16 cellular contexts compared by ENCODE assay signal in the genomic region with DNA sequence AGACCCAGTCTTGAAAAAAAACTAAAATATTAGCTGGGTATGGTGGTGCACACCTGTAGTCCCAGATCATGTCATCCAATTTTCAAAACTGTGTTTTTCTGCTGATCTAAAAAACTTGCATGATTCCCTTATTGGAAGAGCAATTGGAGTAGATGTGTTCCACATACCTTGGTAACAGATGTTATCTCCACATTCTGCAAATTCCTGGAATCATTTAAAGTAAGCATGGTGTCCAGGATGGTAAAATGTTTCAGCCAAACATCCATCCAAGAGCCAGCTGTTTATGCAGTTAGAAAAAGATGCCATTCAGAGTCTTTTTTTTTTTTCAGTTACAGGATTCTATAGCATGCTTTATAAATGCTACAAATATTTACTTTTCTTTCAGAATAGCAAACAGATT.
DNase-seq lines count a peak whose midpoint lies in the region; ATAC-seq, FAIRE-seq and TF ChIP-seq lines count a peak whose summit lies in the region.
"Had no signal": no experiment of that assay in that cellular context is flagged by ENCODE, and none has a peak within 500 bp of the region (broad histone marks: within the 10 kb centered on the region; RNA-seq: fewer than 3 reads in every experiment).

No MANE protein-coding gene starts in this region.

- DNase-seq in ELR (ENCODE audit: low read depth) (peak; percentile 6), astrocyte (ENCODE audit: low read depth) (peak; percentile 20), urothelium cell line (ENCODE audit: low spot score) (peak; percentile 23), DMS 273 treated with DMSO at 0.1 percent for 48 hours (lab: John Stamatoyannopoulos, UW) (no peak)
- DNase-seq in CD4-positive, alpha-beta memory T cell = no peak
- DNase-seq: CD8-positive, alpha-beta T cell; DND-41; NCI-H1048; NCI-H1436 treated with DMSO at 0.1 percent for 48 hours; NCI-H2029 treated with DMSO at 0.1 percent for 48 hours; T-helper 1 cell had no signal

- no peak overlapping the region for H3K27ac ChIP-seq in astrocyte (ENCODE audit: low read depth, low read length)
- no peak overlapping the region for H3K27ac ChIP-seq in CD4-positive, alpha-beta memory T cell (ENCODE audit: low read depth, low read length)
- H3K27ac ChIP-seq: HL-60 had no signal

- no peak for TF ChIP-seq RAD21 in Ishikawa (IDR thresholded peaks at IDR 0.05; ENCODE audit: low read depth)

- peak; percentile 59 for FAIRE-seq in astrocyte (lab: Jason Lieb, UNC)
- no peak for FAIRE-seq in urothelium cell line (lab: Jason Lieb, UNC)
- FAIRE-seq: HTR-8/SVneo, K562 had no signal

- no peaks in the 10 kb centered on the region for H4K20me1 ChIP-seq in astrocyte (ENCODE audit: insufficient read depth, low read length)

- no peak for TF ChIP-seq EP300 in Ishikawa (IDR thresholded peaks at IDR 0.05; ENCODE audit: borderline replicate concordance)

- no peak overlapping the region for H3K27ac Mint-ChIP-seq in astrocyte (ENCODE audit: unreplicated experiment)
- H3K27ac Mint-ChIP-seq in CD4-positive, alpha-beta memory T cell = no peak overlapping the region
- H3K27ac Mint-ChIP-seq: CD8-positive, alpha-beta T cell had no signal

- no peaks in the 10 kb centered on the region for H3K27me3 ChIP-seq in astrocyte (ENCODE audit: insufficient read depth, low read length)
- H3K27me3 ChIP-seq in CD4-positive, alpha-beta memory T cell (ENCODE audit: insufficient read depth, low read length) = no peaks in the 10 kb centered on the region

- H3K4me3 Mint-ChIP-seq in astrocyte (ENCODE audit: unreplicated experiment) = no peak overlapping the region
- H3K4me3 Mint-ChIP-seq in CD4-positive, alpha-beta memory T cell = no peak overlapping the region
- H3K4me3 Mint-ChIP-seq: CD8-positive, alpha-beta T cell had no signal

- no peaks in the 10 kb centered on the region for H3K4me1 Mint-ChIP-seq in astrocyte (ENCODE audit: low read depth, unreplicated experiment)
- no peaks in the 10 kb centered on the region for H3K4me1 Mint-ChIP-seq in CD4-positive, alpha-beta memory T cell

- peaks cover 2% of the 10 kb centered on the region for H3K9me3 ChIP-seq in astrocyte (ENCODE audit: insufficient read depth, low read depth, low read length)
- no peaks in the 10 kb centered on the region for H3K9me3 ChIP-seq in CD4-positive, alpha-beta memory T cell (ENCODE audit: control insufficient read depth in 1 of 2, low read length in 2 of 2)

- H3K4me2 ChIP-seq in astrocyte (ENCODE audit: low read length) = no peak overlapping the region

- H3K4me1 ChIP-seq in astrocyte (ENCODE audit: insufficient read depth, low read length) = no peaks in the 10 kb centered on the region
- H3K4me1 ChIP-seq in CD4-positive, alpha-beta memory T cell (ENCODE audit: insufficient read depth, low read length) = no peaks in the 10 kb centered on the region

- H3K9me3 Mint-ChIP-seq in astrocyte (ENCODE audit: unreplicated experiment) = peaks cover 5% of the 10 kb centered on the region
- peaks cover 0 to 18% (median 12%) of the 10 kb centered on the region in 8 donors for H3K9me3 Mint-ChIP-seq in CD4-positive, alpha-beta memory T cell

- POLR2A ChIA-PET in CD4-positive, alpha-beta memory T cell (lab: Charles Lee; ENCODE audit: partially characterized antibody) = no interaction called here

- no peaks in the 10 kb centered on the region for H3K36me3 ChIP-seq in astrocyte (ENCODE audit: insufficient read depth, low read length)
- H3K36me3 ChIP-seq in CD4-positive, alpha-beta memory T cell (ENCODE audit: insufficient read depth, low read length) = no peaks in the 10 kb centered on the region

- no peak overlapping the region for H2AFZ ChIP-seq in astrocyte (ENCODE audit: low read depth, low read length)

- intact Hi-C loops in CD4-positive, alpha-beta memory T cell (cut with micrococcal nuclease) = no loop called here

- H3K27me3 Mint-ChIP-seq in astrocyte (ENCODE audit: low read depth, unreplicated experiment) = no peaks in the 10 kb centered on the region
- no peaks in the 10 kb centered on the region for H3K27me3 Mint-ChIP-seq in CD4-positive, alpha-beta memory T cell

- TF ChIP-seq CTCF in astrocyte (IDR thresholded peaks at IDR 0.05; ENCODE audit: insufficient read depth, low read depth, low read length) = no peak

- H3K9ac ChIP-seq in astrocyte (ENCODE audit: low read length) = no peak overlapping the region

- CTCF ChIA-PET in CD4-positive, alpha-beta memory T cell (lab: Charles Lee; ENCODE audit: partially characterized antibody) = no interaction called here

- no peaks in the 10 kb centered on the region for H3K36me3 Mint-ChIP-seq in astrocyte (ENCODE audit: low read depth, unreplicated experiment)
- H3K36me3 Mint-ChIP-seq in CD4-positive, alpha-beta memory T cell = no peaks in the 10 kb centered on the region
- H3K36me3 Mint-ChIP-seq: CD8-positive, alpha-beta T cell had no signal

- ATAC-seq in GM21447 (IDR thresholded peaks at IDR 0.05; ENCODE audit: unreplicated experiment) = no peak
- ATAC-seq: CD8-positive, alpha-beta T cell; K562 had no signal

- H3K4me3 ChIP-seq in astrocyte (ENCODE audit: insufficient read depth, low read depth, low read length) = no peak overlapping the region
- no peak overlapping the region for H3K4me3 ChIP-seq in CD4-positive, alpha-beta memory T cell (ENCODE audit: low read length in 2 of 2)
- H3K4me3 ChIP-seq: K562 had no signal

- H3K79me2 ChIP-seq in astrocyte (ENCODE audit: insufficient read depth, low read length) = no peaks in the 10 kb centered on the region

TF ChIP-seq in Ishikawa, 13 proteins besides CTCF, POLR2A, EP300 and RAD21:
- TF ChIP-seq TAF1 (IDR thresholded peaks at IDR 0.05; ENCODE audit: low read depth) (no peak), NFIC (IDR thresholded peaks at IDR 0.05) (no peak), YY1 (IDR thresholded peaks at IDR 0.05; ENCODE audit: low read depth) (no peak), TEAD4 (IDR thresholded peaks at IDR 0.05) (0 out of 2 replicates have a peak, but pooled peaks have one; percentile 36), FOXM1 (IDR thresholded peaks at IDR 0.05; ENCODE audit: borderline replicate concordance, low read depth) (no peak), ZBTB7A (IDR thresholded peaks at IDR 0.05; ENCODE audit: low read depth) (no peak), EGR1 (IDR thresholded peaks at IDR 0.05) (no peak), CREB1 (IDR thresholded peaks at IDR 0.05; ENCODE audit: low read depth) (no peak)
- TF ChIP-seq, protein P1, sequence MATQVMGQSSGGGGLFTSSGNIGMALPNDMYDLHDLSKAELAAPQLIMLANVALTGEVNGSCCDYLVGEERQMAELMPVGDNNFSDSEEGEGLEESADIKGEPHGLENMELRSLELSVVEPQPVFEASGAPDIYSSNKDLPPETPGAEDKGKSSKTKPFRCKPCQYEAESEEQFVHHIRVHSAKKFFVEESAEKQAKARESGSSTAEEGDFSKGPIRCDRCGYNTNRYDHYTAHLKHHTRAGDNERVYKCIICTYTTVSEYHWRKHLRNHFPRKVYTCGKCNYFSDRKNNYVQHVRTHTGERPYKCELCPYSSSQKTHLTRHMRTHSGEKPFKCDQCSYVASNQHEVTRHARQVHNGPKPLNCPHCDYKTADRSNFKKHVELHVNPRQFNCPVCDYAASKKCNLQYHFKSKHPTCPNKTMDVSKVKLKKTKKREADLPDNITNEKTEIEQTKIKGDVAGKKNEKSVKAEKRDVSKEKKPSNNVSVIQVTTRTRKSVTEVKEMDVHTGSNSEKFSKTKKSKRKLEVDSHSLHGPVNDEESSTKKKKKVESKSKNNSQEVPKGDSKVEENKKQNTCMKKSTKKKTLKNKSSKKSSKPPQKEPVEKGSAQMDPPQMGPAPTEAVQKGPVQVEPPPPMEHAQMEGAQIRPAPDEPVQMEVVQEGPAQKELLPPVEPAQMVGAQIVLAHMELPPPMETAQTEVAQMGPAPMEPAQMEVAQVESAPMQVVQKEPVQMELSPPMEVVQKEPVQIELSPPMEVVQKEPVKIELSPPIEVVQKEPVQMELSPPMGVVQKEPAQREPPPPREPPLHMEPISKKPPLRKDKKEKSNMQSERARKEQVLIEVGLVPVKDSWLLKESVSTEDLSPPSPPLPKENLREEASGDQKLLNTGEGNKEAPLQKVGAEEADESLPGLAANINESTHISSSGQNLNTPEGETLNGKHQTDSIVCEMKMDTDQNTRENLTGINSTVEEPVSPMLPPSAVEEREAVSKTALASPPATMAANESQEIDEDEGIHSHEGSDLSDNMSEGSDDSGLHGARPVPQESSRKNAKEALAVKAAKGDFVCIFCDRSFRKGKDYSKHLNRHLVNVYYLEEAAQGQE (IDR thresholded peaks at IDR 0.05; ENCODE audit: low read depth) = no peak

Comparison
In these comparisons a context has a peak if more than half of its experiments do, and no peak if none do; other contexts are left out.
1. DNase-seq: peak in ELR (single experiment), astrocyte (single experiment) and urothelium cell line (single experiment); none in DMS 273 treated with DMSO at 0.1 percent for 48 hours (single experiment) and CD4-positive, alpha-beta memory T cell (0 of 5).